17 cellular contexts compared by ENCODE assay signal in genomic region chr5:122099060-122099790, GRCh38. TPM values are rescaled to one million over a fixed set of nuclear protein-coding genes. Genes with fewer than 3 reads are reported as not detected.
A peak's percentile ranks its signal among the peaks of the same experiment; 100 is the strongest.
DNase-seq lines count a peak whose midpoint lies in the region; ATAC-seq and TF ChIP-seq lines count a peak whose summit lies in the region.
"Had no signal": no experiment of that assay in that cellular context is flagged by ENCODE, and none has a peak within 500 bp of the region (broad histone marks: within the 10 kb centered on the region; RNA-seq: fewer than 3 reads in every experiment).

No MANE protein-coding gene starts in this region.

- H3K9ac ChIP-seq in adipocyte (ENCODE audit: low read length) = peak overlapping the region; percentile 34

- H3K36me3 ChIP-seq in adipocyte (ENCODE audit: control insufficient read depth, insufficient read depth, low read length, severe bottlenecking) = no peaks in the 10 kb centered on the region
- H3K36me3 ChIP-seq in tibial artery = no peaks in the 10 kb centered on the region

- TF ChIP-seq CTCF in fibroblast of villous mesenchyme (IDR thresholded peaks at IDR 0.05; ENCODE audit: insufficient read depth, low read depth, low read length) = no peak
- no peak for TF ChIP-seq CTCF in tibial artery (IDR thresholded peaks at IDR 0.05)

- intact Hi-C loops in tibial artery (cut with DNase I; ENCODE audit: low total_unique reads) = no loop called here

- H3K4me1 ChIP-seq in adipocyte (ENCODE audit: control insufficient read depth, insufficient read depth, low read length) (peaks cover 39% of the 10 kb centered on the region), tibial artery (peaks cover 0 to 3% (median 1%) of the 10 kb centered on the region in 4 donors)

- H3K9me3 ChIP-seq in adipocyte (ENCODE audit: control insufficient read depth, low read length) = no peaks in the 10 kb centered on the region
- H3K9me3 ChIP-seq in tibial artery = no peaks in the 10 kb centered on the region
- H3K9me3 ChIP-seq: mucosa of descending colon had no signal

- H3K27ac ChIP-seq in tibial artery = no peak overlapping the region
- H3K27ac ChIP-seq: 22Rv1, skin epidermis had no signal

- no peaks in the 10 kb centered on the region for H3K36me3 Mint-ChIP-seq in activated naive CD8-positive, alpha-beta T cell treated with anti-CD3 and anti-CD28 coated beads, Interleukin-2, amount 50 U/mL, for 24 hours (ENCODE audit: low read depth)
- no peaks in the 10 kb centered on the region for H3K36me3 Mint-ChIP-seq in activated naive CD8-positive, alpha-beta T cell treated with anti-CD3 and anti-CD28 coated beads for 36 hours

- DNase-seq in activated naive CD8-positive, alpha-beta T cell treated with anti-CD3 and anti-CD28 coated beads, Interleukin-2, amount 50 U/mL, for 24 hours = no peak
- DNase-seq in activated naive CD8-positive, alpha-beta T cell treated with anti-CD3 and anti-CD28 coated beads for 36 hours = no peak
- DNase-seq in adipocyte (ENCODE audit: low read depth) (peak; percentile 77), fibroblast of villous mesenchyme (ENCODE audit: low read depth) (peak; percentile 80), tibial artery (no peak), Ammon's horn (ENCODE audit: low spot score) (no peak)
- no peak for DNase-seq in stimulated activated naive CD4-positive, alpha-beta T cell treated with Interleukin-2 at 50 U/mL for 16 hours (lab: John Stamatoyannopoulos, UW)
- DNase-seq: activated T-cell treated with anti-CD3 and anti-CD28 coated beads, Interleukin-2, amount 50 U/mL, for 48 hours; cerebellar nuclear complex; DMS53; hippocampal formation; mucosa of descending colon; NCI-H2081 had no signal

- H3K4me3 ChIP-seq in adipocyte (ENCODE audit: low read length) = no peak overlapping the region
- H3K4me3 ChIP-seq in fibroblast of villous mesenchyme (ENCODE audit: low read depth, low read length) = no peak overlapping the region
- H3K4me3 ChIP-seq in tibial artery = no peak overlapping the region
- H3K4me3 ChIP-seq: mucosa of descending colon, skin epidermis had no signal

- H3K27me3 ChIP-seq in adipocyte (replicated peaks; ENCODE audit: control insufficient read depth, insufficient read depth, low read length) (no peaks in the 10 kb centered on the region), tibial artery (no peaks in the 10 kb centered on the region)

- H3K4me1 Mint-ChIP-seq in activated naive CD8-positive, alpha-beta T cell treated with anti-CD3 and anti-CD28 coated beads, Interleukin-2, amount 50 U/mL, for 24 hours = no peaks in the 10 kb centered on the region
- H3K4me1 Mint-ChIP-seq in activated naive CD8-positive, alpha-beta T cell treated with anti-CD3 and anti-CD28 coated beads for 36 hours = no peaks in the 10 kb centered on the region

- no peaks in the 10 kb centered on the region for H3K9me3 Mint-ChIP-seq in activated naive CD8-positive, alpha-beta T cell treated with anti-CD3 and anti-CD28 coated beads, Interleukin-2, amount 50 U/mL, for 24 hours
- no peaks in the 10 kb centered on the region for H3K9me3 Mint-ChIP-seq in activated naive CD8-positive, alpha-beta T cell treated with anti-CD3 and anti-CD28 coated beads for 36 hours

- no peaks in the 10 kb centered on the region for H3K27me3 Mint-ChIP-seq in activated naive CD8-positive, alpha-beta T cell treated with anti-CD3 and anti-CD28 coated beads, Interleukin-2, amount 50 U/mL, for 24 hours
- no peaks in the 10 kb centered on the region for H3K27me3 Mint-ChIP-seq in activated naive CD8-positive, alpha-beta T cell treated with anti-CD3 and anti-CD28 coated beads for 36 hours

- H3K27ac Mint-ChIP-seq in activated naive CD8-positive, alpha-beta T cell treated with anti-CD3 and anti-CD28 coated beads, Interleukin-2, amount 50 U/mL, for 24 hours = no peak overlapping the region
- no peak overlapping the region for H3K27ac Mint-ChIP-seq in activated naive CD8-positive, alpha-beta T cell treated with anti-CD3 and anti-CD28 coated beads for 36 hours

- ATAC-seq in activated naive CD8-positive, alpha-beta T cell treated with anti-CD3 and anti-CD28 coated beads, Interleukin-2, amount 50 U/mL, for 24 hours = peak; percentile 52
- no peak for ATAC-seq in GM18861 (IDR thresholded peaks at IDR 0.05; ENCODE audit: unreplicated experiment)
- ATAC-seq: mucosa of descending colon had no signal

- no peak overlapping the region for H3K4me3 Mint-ChIP-seq in activated naive CD8-positive, alpha-beta T cell treated with anti-CD3 and anti-CD28 coated beads, Interleukin-2, amount 50 U/mL, for 24 hours
- H3K4me3 Mint-ChIP-seq in activated naive CD8-positive, alpha-beta T cell treated with anti-CD3 and anti-CD28 coated beads for 36 hours = no peak overlapping the region

RNA-seq across cellular contexts. Expression of gene LOX, which starts 21.2 kb away (rescaled TPM):
- not detected for total RNA-seq in activated naive CD8-positive, alpha-beta T cell treated with anti-CD3 and anti-CD28 coated beads for 36 hours
- 91.1 and 131 TPM in 2 replicates for total RNA-seq in fibroblast of villous mesenchyme
- total RNA-seq: OCI-LY7 had no signal

RNA-seq across cellular contexts. Expression of gene ZNF474, which starts 30.1 kb away (rescaled TPM):
- under 1 TPM in 1 of 2 experiments, not detected in 1; 0.28 TPM for total RNA-seq in activated naive CD8-positive, alpha-beta T cell treated with anti-CD3 and anti-CD28 coated beads for 36 hours
- total RNA-seq in fibroblast of villous mesenchyme = 0.43 and 0.64 TPM in 2 replicates
- total RNA-seq: OCI-LY7 had no signal

Comparison
In these comparisons a context has a peak if more than half of its experiments do, and no peak if none do; other contexts are left out.
1. DNase-seq: peak in adipocyte (single experiment) and fibroblast of villous mesenchyme (single experiment); none in activated naive CD8-positive, alpha-beta T cell treated with anti-CD3 and anti-CD28 coated beads, Interleukin-2, amount 50 U/mL, for 24 hours (single experiment), activated naive CD8-positive, alpha-beta T cell treated with anti-CD3 and anti-CD28 coated beads for 36 hours (single experiment), tibial artery (0 of 2), stimulated activated naive CD4-positive, alpha-beta T cell treated with Interleukin-2 at 50 U/mL for 16 hours (single experiment) and Ammon's horn (single experiment).
2. RNA of gene LOX, which starts 21.2 kb away (total RNA-seq): 91.1 to 131 TPM in fibroblast of villous mesenchyme; not detected in activated naive CD8-positive, alpha-beta T cell treated with anti-CD3 and anti-CD28 coated beads for 36 hours; every median in the first group is over 10 times any median in the second.